In the genomic region with DNA sequence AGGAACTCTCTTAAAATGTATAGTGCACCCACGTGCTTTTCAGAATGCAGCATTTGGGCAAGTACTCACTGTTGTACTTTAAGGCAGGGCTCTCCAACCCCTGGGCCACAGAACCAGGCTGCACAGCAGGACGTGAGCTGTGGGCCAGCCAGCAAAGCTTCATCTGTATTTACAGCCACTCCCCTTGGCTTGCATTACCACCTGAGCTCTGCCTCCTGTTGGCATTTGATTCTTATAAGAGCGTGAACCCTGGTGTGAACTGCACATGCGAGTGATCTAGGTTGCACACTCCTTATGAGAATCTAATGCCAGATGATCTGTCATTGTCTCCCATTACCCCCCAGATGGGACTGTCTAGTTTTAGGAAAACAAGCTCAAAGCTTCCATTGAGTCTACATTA, we compare ENCODE assay signal across 14 cellular contexts. TPM values are rescaled to one million over a fixed set of nuclear protein-coding genes. Genes with fewer than 3 reads are reported as not detected.
DNase-seq lines count a peak whose midpoint lies in the region; ATAC-seq and TF ChIP-seq lines count a peak whose summit lies in the region.
"Had no signal": no experiment of that assay in that cellular context is flagged by ENCODE, and none has a peak within 500 bp of the region (broad histone marks: within the 10 kb centered on the region; RNA-seq: fewer than 3 reads in every experiment).

No MANE protein-coding gene starts in this region.

- H3K36me3 Mint-ChIP-seq in CD14-positive monocyte: peaks cover 35 to 46% of the 10 kb centered on the region in 2 donors
- peaks cover 0 to 50% (median 10%) of the 10 kb centered on the region in 3 donors for H3K36me3 Mint-ChIP-seq in naive thymus-derived CD8-positive, alpha-beta T cell

- H3K27ac Mint-ChIP-seq in CD14-positive monocyte: peak overlapping the region in 6 of 7 donors; percentile 13 to 66 (median 49)
- H3K27ac Mint-ChIP-seq in naive thymus-derived CD8-positive, alpha-beta T cell: peak overlapping the region in 8 of 10 donors; percentile 0 to 75 (median 44)

- no peaks in the 10 kb centered on the region for H3K27me3 Mint-ChIP-seq in CD14-positive monocyte (ENCODE audit: low read depth in 3 of 3)
- no peaks in the 10 kb centered on the region for H3K27me3 Mint-ChIP-seq in naive thymus-derived CD8-positive, alpha-beta T cell

- no peak overlapping the region for H3K4me3 ChIP-seq in HEK293 (ENCODE audit: low read depth, low read length)
- H3K4me3 ChIP-seq in adipocyte (ENCODE audit: low read length): peak overlapping the region; percentile 27
- H3K4me3 ChIP-seq: right atrium auricular region, uterus had no signal

- H3K27me3 ChIP-seq in adipocyte (replicated peaks; ENCODE audit: control insufficient read depth, insufficient read depth, low read length): no peaks in the 10 kb centered on the region
- H3K27me3 ChIP-seq: right atrium auricular region, uterus had no signal

- no peak overlapping the region for H3K4me3 Mint-ChIP-seq in CD14-positive monocyte
- peak overlapping the region in 8 of 10 donors; percentile 27 to 77 (median 54) for H3K4me3 Mint-ChIP-seq in naive thymus-derived CD8-positive, alpha-beta T cell

- no peaks in the 10 kb centered on the region for H3K9me3 Mint-ChIP-seq in CD14-positive monocyte
- H3K9me3 Mint-ChIP-seq in naive thymus-derived CD8-positive, alpha-beta T cell: no peaks in the 10 kb centered on the region

- no peak for DNase-seq in CD14-positive monocyte (ENCODE audit: low spot score)
- DNase-seq in adipocyte (ENCODE audit: low read depth): no peak
- no peak for DNase-seq in naive thymus-derived CD8-positive, alpha-beta T cell
- no peak for DNase-seq in KG1 (lab: John Stamatoyannopoulos, UW)
- DNase-seq in ureter (ENCODE audit: low spot score): no peak
- no peak for DNase-seq in ACHN
- DNase-seq: activated naive CD4-positive, alpha-beta T cell treated with Interleukin-2 at 50 U/mL for 16 hours; glutamatergic neuron; mammary epithelial cell; RPMI8226; uterus had no signal

- H3K4me1 Mint-ChIP-seq in CD14-positive monocyte: peaks cover 22% of the 10 kb centered on the region
- peaks cover 18 to 54% (median 48%) of the 10 kb centered on the region in 4 donors for H3K4me1 Mint-ChIP-seq in naive thymus-derived CD8-positive, alpha-beta T cell

- ATAC-seq in naive thymus-derived CD8-positive, alpha-beta T cell: no peak
- no peak for ATAC-seq in GM19023 (IDR thresholded peaks at IDR 0.05; ENCODE audit: unreplicated experiment)

- in situ Hi-C loops in ACHN (cut with HindIII; ENCODE audit: low pct_ligation_motif_present, low pct_unique_long_range_greater_than_20kb, low sequenced_read_pairs): no loop called here

- intact Hi-C loops in CD14-positive monocyte (cut with micrococcal nuclease): no loop called here

- CTCF ChIA-PET in HEK293 (lab: Yijun Ruan, JAX): no interaction called here

- no peak for TF ChIP-seq CTCF in CD14-positive monocyte (IDR thresholded peaks at IDR 0.05)
- no peak for TF ChIP-seq CTCF in HEK293 (tag by site-specific recombination; IDR thresholded peaks at IDR 0.05)

- H3K36me3 ChIP-seq in HEK293 (ENCODE audit: control insufficient read depth in 2 of 2, insufficient read depth in 1 of 2, low read length in 2 of 2) (peaks cover 0 to 42% of the 10 kb centered on the region in 2 experiments), adipocyte (ENCODE audit: control insufficient read depth, insufficient read depth, low read length, severe bottlenecking) (peaks cover 21% of the 10 kb centered on the region)
- H3K36me3 ChIP-seq: uterus had no signal

- no peaks in the 10 kb centered on the region for H3K4me1 ChIP-seq in HEK293 (ENCODE audit: control insufficient read depth, insufficient read depth, low read length)
- peaks cover 40% of the 10 kb centered on the region for H3K4me1 ChIP-seq in adipocyte (ENCODE audit: control insufficient read depth, insufficient read depth, low read length)

- H3K9me3 ChIP-seq in HEK293 (ENCODE audit: control insufficient read depth, insufficient read depth, low read depth, low read length) (no peaks in the 10 kb centered on the region), adipocyte (ENCODE audit: control insufficient read depth, low read length) (no peaks in the 10 kb centered on the region)
- H3K9me3 ChIP-seq: right atrium auricular region, uterus had no signal

- POLR2A ChIA-PET in HEK293 (lab: Yijun Ruan, JAX): interaction anchor here (0.6 to 1.3 kb wide), 3 partner anchors 8 to 967 kb away, joined by 3 to 5 read pairs (median 5); no protein-coding TSS in a partner anchor
- POLR2A ChIA-PET in naive thymus-derived CD8-positive, alpha-beta T cell (lab: Charles Lee): interaction anchor here (4.5 kb wide), 1 partner anchor 10 kb away, joined by 31 read pairs; no protein-coding TSS in a partner anchor

- H3K27ac ChIP-seq in HEK293 (ENCODE audit: extremely low read depth, low read depth, low read length): no peak overlapping the region
- H3K27ac ChIP-seq: right atrium auricular region, uterus had no signal

- H3K9ac ChIP-seq in adipocyte (ENCODE audit: low read length): no peak overlapping the region

TF ChIP-seq in HEK293, 187 proteins besides CTCF, POLR2A, EP300 and RAD21:
- TF ChIP-seq ZFP3 (tag by site-specific recombination; IDR thresholded peaks at IDR 0.05; ENCODE audit: low read depth) (no peak), GLIS2 (tag by site-specific recombination; IDR thresholded peaks at IDR 0.05) (no peak), ZNF610 (tag by site-specific recombination; IDR thresholded peaks at IDR 0.05; ENCODE audit: borderline replicate concordance) (peak; percentile 98), ZIC2 (tag by site-specific recombination; IDR thresholded peaks at IDR 0.05) (0 out of 2 replicates have a peak, but pooled peaks have one; percentile 26)
- TF ChIP-seq, protein P1, sequence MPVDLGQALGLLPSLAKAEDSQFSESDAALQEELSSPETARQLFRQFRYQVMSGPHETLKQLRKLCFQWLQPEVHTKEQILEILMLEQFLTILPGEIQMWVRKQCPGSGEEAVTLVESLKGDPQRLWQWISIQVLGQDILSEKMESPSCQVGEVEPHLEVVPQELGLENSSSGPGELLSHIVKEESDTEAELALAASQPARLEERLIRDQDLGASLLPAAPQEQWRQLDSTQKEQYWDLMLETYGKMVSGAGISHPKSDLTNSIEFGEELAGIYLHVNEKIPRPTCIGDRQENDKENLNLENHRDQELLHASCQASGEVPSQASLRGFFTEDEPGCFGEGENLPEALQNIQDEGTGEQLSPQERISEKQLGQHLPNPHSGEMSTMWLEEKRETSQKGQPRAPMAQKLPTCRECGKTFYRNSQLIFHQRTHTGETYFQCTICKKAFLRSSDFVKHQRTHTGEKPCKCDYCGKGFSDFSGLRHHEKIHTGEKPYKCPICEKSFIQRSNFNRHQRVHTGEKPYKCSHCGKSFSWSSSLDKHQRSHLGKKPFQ (tag by site-specific recombination; IDR thresholded peaks at IDR 0.05): peak; percentile 96

RNA-seq across cellular contexts. Expression of a gene that starts 3.0 kb away (rescaled TPM):
- 100 to 1,000 TPM in 1 of 2 donors, 10 to 100 TPM in 1; 94.5 to 102 TPM for polyA plus RNA-seq in CD14-positive monocyte
- total RNA-seq in naive thymus-derived CD8-positive, alpha-beta T cell: 100 to 1,000 TPM; 181 to 195 TPM
- 100 to 1,000 TPM; 169 to 181 (median 171) TPM for polyA plus RNA-seq in naive thymus-derived CD8-positive, alpha-beta T cell
- total RNA-seq in ureter: 124 TPM

Comparison
In these comparisons a context has a peak if more than half of its experiments do, and no peak if none do; other contexts are left out.
1. H3K4me3 Mint-ChIP-seq: peak in naive thymus-derived CD8-positive, alpha-beta T cell (8 of 10); none in CD14-positive monocyte (0 of 2).